ENCODE assay signal across 8 cellular contexts in genomic region chr13:98142427-98143156, GRCh38. TPM values are rescaled to one million over a fixed set of nuclear protein-coding genes. Genes with fewer than 3 reads are reported as not detected.
DNase-seq lines count a peak whose midpoint lies in the region; ATAC-seq, FAIRE-seq and TF ChIP-seq lines count a peak whose summit lies in the region.

A gene with protein sequence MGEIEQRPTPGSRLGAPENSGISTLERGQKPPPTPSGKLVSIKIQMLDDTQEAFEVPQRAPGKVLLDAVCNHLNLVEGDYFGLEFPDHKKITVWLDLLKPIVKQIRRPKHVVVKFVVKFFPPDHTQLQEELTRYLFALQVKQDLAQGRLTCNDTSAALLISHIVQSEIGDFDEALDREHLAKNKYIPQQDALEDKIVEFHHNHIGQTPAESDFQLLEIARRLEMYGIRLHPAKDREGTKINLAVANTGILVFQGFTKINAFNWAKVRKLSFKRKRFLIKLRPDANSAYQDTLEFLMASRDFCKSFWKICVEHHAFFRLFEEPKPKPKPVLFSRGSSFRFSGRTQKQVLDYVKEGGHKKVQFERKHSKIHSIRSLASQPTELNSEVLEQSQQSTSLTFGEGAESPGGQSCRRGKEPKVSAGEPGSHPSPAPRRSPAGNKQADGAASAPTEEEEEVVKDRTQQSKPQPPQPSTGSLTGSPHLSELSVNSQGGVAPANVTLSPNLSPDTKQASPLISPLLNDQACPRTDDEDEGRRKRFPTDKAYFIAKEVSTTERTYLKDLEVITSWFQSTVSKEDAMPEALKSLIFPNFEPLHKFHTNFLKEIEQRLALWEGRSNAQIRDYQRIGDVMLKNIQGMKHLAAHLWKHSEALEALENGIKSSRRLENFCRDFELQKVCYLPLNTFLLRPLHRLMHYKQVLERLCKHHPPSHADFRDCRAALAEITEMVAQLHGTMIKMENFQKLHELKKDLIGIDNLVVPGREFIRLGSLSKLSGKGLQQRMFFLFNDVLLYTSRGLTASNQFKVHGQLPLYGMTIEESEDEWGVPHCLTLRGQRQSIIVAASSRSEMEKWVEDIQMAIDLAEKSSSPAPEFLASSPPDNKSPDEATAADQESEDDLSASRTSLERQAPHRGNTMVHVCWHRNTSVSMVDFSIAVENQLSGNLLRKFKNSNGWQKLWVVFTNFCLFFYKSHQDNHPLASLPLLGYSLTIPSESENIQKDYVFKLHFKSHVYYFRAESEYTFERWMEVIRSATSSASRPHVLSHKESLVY (plus strand): TSS chr13:98143094. CDS start chr13:98213243, 70,149 bp downstream.

- H3K27me3 ChIP-seq in endothelial cell of umbilical vein (ENCODE audit: control insufficient read depth in 2 of 2, insufficient read depth in 2 of 2, low read length in 2 of 2) (peaks cover 7 to 9% of the 10 kb centered on the region in 2 experiments), mesenchymal stem cell (ENCODE audit: control insufficient read depth in 1 of 2, insufficient read depth in 1 of 2, low read length in 2 of 2) (no peaks in the 10 kb centered on the region)

- peak within 1 kb of the TSS in 1 of 2 experiments; percentile 97 for H3K23ac ChIP-seq in mesenchymal stem cell (ENCODE audit: low read length in 2 of 2)

- POLR2A ChIA-PET in activated CD4-positive, alpha-beta T cell treated with anti-CD3 and anti-CD28 coated beads, Interleukin-2, amount 10 ng/mL, durations not matched to agents 7 days and 5 days (lab: Charles Lee), result no interaction called here
- POLR2A ChIA-PET in WTC11 (lab: Charles Lee), result no interaction called here
- POLR2A ChIA-PET in endothelial cell of umbilical vein (lab: Charles Lee), result no interaction called here

- H3K79me1 ChIP-seq in mesenchymal stem cell (replicated peaks; ENCODE audit: low read length, poor library complexity, severe bottlenecking), result peaks cover 2% of the 10 kb centered on the region

- peaks cover 8% of the 10 kb centered on the region for H3K4me1 Mint-ChIP-seq in activated CD4-positive, alpha-beta T cell treated with anti-CD3 and anti-CD28 coated beads, Interleukin-2, amount 10 ng/mL, durations not matched to agents 7 days and 5 days
- H3K4me1 Mint-ChIP-seq in WTC11, result peaks cover 45% of the 10 kb centered on the region

- H3K27ac Mint-ChIP-seq in activated CD4-positive, alpha-beta T cell treated with anti-CD3 and anti-CD28 coated beads, Interleukin-2, amount 10 ng/mL, durations not matched to agents 7 days and 5 days, result peak within 1 kb of the TSS; percentile 13
- H3K27ac Mint-ChIP-seq in WTC11, result no peak within 1 kb of the TSS

- H2AFZ ChIP-seq in endothelial cell of umbilical vein (ENCODE audit: low read depth, low read length) (peak within 1 kb of the TSS; percentile 84), mesenchymal stem cell (ENCODE audit: low read depth, low read length) (peak within 1 kb of the TSS; percentile 57)

- H3K27ac ChIP-seq in endothelial cell of umbilical vein (ENCODE audit: insufficient read depth, low read depth, low read length) (peak within 1 kb of the TSS; percentile 30), mesenchymal stem cell (ENCODE audit: low read length, poor library complexity, severe bottlenecking) (no peak within 1 kb of the TSS)

- H3K14ac ChIP-seq in mesenchymal stem cell (ENCODE audit: low read length in 2 of 2), result peak within 1 kb of the TSS in 1 of 2 experiments; percentile 84

- WGBS in mesenchymal stem cell, result 0% methylated on average over 32 of the region's 95 CpGs

- no peaks in the 10 kb centered on the region for H3K9me3 Mint-ChIP-seq in activated CD4-positive, alpha-beta T cell treated with anti-CD3 and anti-CD28 coated beads, Interleukin-2, amount 10 ng/mL, durations not matched to agents 7 days and 5 days
- no peaks in the 10 kb centered on the region for H3K9me3 Mint-ChIP-seq in WTC11

- peak within 1 kb of the TSS; percentile 90 for H4K91ac ChIP-seq in mesenchymal stem cell (ENCODE audit: low read length)

- H3K4me1 ChIP-seq in endothelial cell of umbilical vein (ENCODE audit: control insufficient read depth, extremely low read depth, insufficient read depth, low read length), result peaks cover 12% of the 10 kb centered on the region
- H3K4me1 ChIP-seq in mesenchymal stem cell (ENCODE audit: control insufficient read depth, insufficient read depth, low read depth, low read length), result peaks cover 16% of the 10 kb centered on the region

- peak within 1 kb of the TSS; percentile 78 for H2BK5ac ChIP-seq in mesenchymal stem cell (ENCODE audit: low read depth, low read length, poor library complexity, severe bottlenecking)

- intact Hi-C loops in endothelial cell of umbilical vein (cut with micrococcal nuclease), result loop anchor here (1.0 to 5.0 kb wide), 7 partner anchors 105 to 530 kb away; no protein-coding TSS in a partner anchor

- peak within 1 kb of the TSS; percentile 75 for H3K4me2 ChIP-seq in endothelial cell of umbilical vein (ENCODE audit: insufficient read depth, low read length)
- H3K4me2 ChIP-seq in mesenchymal stem cell (ENCODE audit: low read length, poor library complexity, severe bottlenecking), result peak within 1 kb of the TSS; percentile 98

- H3K36me3 ChIP-seq in endothelial cell of umbilical vein (ENCODE audit: control insufficient read depth in 2 of 2, extremely low read depth in 1 of 2, insufficient read depth in 2 of 2, low read length in 2 of 2), result no peaks in the 10 kb centered on the region
- no peaks in the 10 kb centered on the region for H3K36me3 ChIP-seq in mesenchymal stem cell (ENCODE audit: control insufficient read depth in 1 of 2, insufficient read depth in 2 of 2, low read depth in 1 of 2, low read length in 2 of 2)

- no peaks in the 10 kb centered on the region for H4K20me1 ChIP-seq in endothelial cell of umbilical vein (replicated peaks; ENCODE audit: control insufficient read depth, extremely low read depth, insufficient read depth, low read length)

- dilution Hi-C loops in endothelial cell of umbilical vein (cut with MboI; ENCODE audit: extremely low pct_ligation_motif_present, low sequenced_read_pairs), result no loop called here

- H3K18ac ChIP-seq in mesenchymal stem cell (ENCODE audit: low read depth in 1 of 2, low read length in 2 of 2), result peak within 1 kb of the TSS; percentile 93 to 98

- H4K8ac ChIP-seq in mesenchymal stem cell (ENCODE audit: low read length), result peak within 1 kb of the TSS; percentile 78

- peaks cover 29% of the 10 kb centered on the region for H3K79me2 ChIP-seq in endothelial cell of umbilical vein (ENCODE audit: control insufficient read depth, insufficient read depth, low read length)

- H3K36me3 Mint-ChIP-seq in activated CD4-positive, alpha-beta T cell treated with anti-CD3 and anti-CD28 coated beads, Interleukin-2, amount 10 ng/mL, durations not matched to agents 7 days and 5 days (ENCODE audit: low read depth), result no peaks in the 10 kb centered on the region
- H3K36me3 Mint-ChIP-seq in WTC11, result no peaks in the 10 kb centered on the region

- peak within 1 kb of the TSS; percentile 57 to 70 for H2BK12ac ChIP-seq in mesenchymal stem cell (ENCODE audit: low read length in 2 of 2)

- H3K4me3 ChIP-seq in endothelial cell of umbilical vein (replicated peaks in 1 of 3; ENCODE audit: insufficient read depth in 1 of 3, low read depth in 1 of 3, low read length in 3 of 3) (peak within 1 kb of the TSS; percentile 76 to 88 (median 81)), mesenchymal stem cell (ENCODE audit: insufficient read depth in 1 of 2, low read depth in 1 of 2, low read length in 2 of 2) (peak within 1 kb of the TSS; percentile 91 to 93)

- H3K4me3 Mint-ChIP-seq in activated CD4-positive, alpha-beta T cell treated with anti-CD3 and anti-CD28 coated beads, Interleukin-2, amount 10 ng/mL, durations not matched to agents 7 days and 5 days, result peak within 1 kb of the TSS; percentile 71
- peak within 1 kb of the TSS; percentile 88 for H3K4me3 Mint-ChIP-seq in WTC11

- peak within 1 kb of the TSS; percentile 96 for H3K4ac ChIP-seq in mesenchymal stem cell (ENCODE audit: low read depth in 1 of 2, low read length in 2 of 2)

- H3K9ac ChIP-seq in endothelial cell of umbilical vein (replicated peaks; ENCODE audit: extremely low read depth, insufficient read depth, low read length) (peak within 1 kb of the TSS; percentile 62), mesenchymal stem cell (ENCODE audit: low read length) (peak within 1 kb of the TSS; percentile 91)

- peak within 1 kb of the TSS; percentile 98 for H2BK120ac ChIP-seq in mesenchymal stem cell (ENCODE audit: low read depth, low read length)

- H3K9me1 ChIP-seq in endothelial cell of umbilical vein (replicated peaks; ENCODE audit: control insufficient read depth, extremely low read depth, insufficient read depth, low read length), result no peaks in the 10 kb centered on the region

- H2AK5ac ChIP-seq in mesenchymal stem cell (ENCODE audit: low read length, severe bottlenecking), result peak within 1 kb of the TSS; percentile 45

- BruUV-seq in endothelial cell of umbilical vein (replicated peaks; lab: Mats Ljungman, UMichigan), result no TSS peak

- CTCF ChIA-PET in activated CD4-positive, alpha-beta T cell treated with anti-CD3 and anti-CD28 coated beads, Interleukin-2, amount 10 ng/mL, durations not matched to agents 7 days and 5 days (lab: Charles Lee), result no interaction called here
- CTCF ChIA-PET in WTC11 (lab: Charles Lee) (interaction anchor here (1.5 to 1.7 kb wide), 2 partner anchors 208 to 262 kb away, joined by 3 to 5 read pairs; no protein-coding TSS in a partner anchor), endothelial cell of umbilical vein (lab: Charles Lee) (interaction anchor here (1.5 to 2.2 kb wide), 2 partner anchors 207 to 531 kb away, joined by 3 to 9 read pairs; no protein-coding TSS in a partner anchor)

- peak within 1 kb of the TSS; percentile 87 for H2BK15ac ChIP-seq in mesenchymal stem cell (ENCODE audit: low read depth, poor library complexity, severe bottlenecking)

- no peak for TF ChIP-seq POLR2A in endothelial cell of umbilical vein (IDR thresholded peaks at IDR 0.05; ENCODE audit: low read depth, low read length)

- FAIRE-seq in endothelial cell of umbilical vein (lab: Jason Lieb, UNC), result no peak

- ATAC-seq in HG02571 (IDR thresholded peaks at IDR 0.05; ENCODE audit: unreplicated experiment), result peak; percentile 75
- ATAC-seq in WTC11, result peak; percentile 80

- peaks cover 64% of the 10 kb centered on the region for H3K27me3 Mint-ChIP-seq in activated CD4-positive, alpha-beta T cell treated with anti-CD3 and anti-CD28 coated beads, Interleukin-2, amount 10 ng/mL, durations not matched to agents 7 days and 5 days
- H3K27me3 Mint-ChIP-seq in WTC11 (ENCODE audit: low read depth), result peaks cover 30% of the 10 kb centered on the region

- DNase-seq in activated CD4-positive, alpha-beta T cell treated with anti-CD3 and anti-CD28 coated beads, Interleukin-2, amount 10 ng/mL, durations not matched to agents 7 days and 5 days, result peak; percentile 42
- DNase-seq in activated CD4-positive, alpha-beta T cell treated with anti-CD3 and anti-CD28 coated beads for 4 hours, result no peak
- DNase-seq in NCI-H1417 (lab: John Stamatoyannopoulos, UW), result peak; percentile 94 to 98 (median 96)
- peak; percentile 79 for DNase-seq in WTC11 (ENCODE audit: low spot score)
- DNase-seq in endothelial cell of umbilical vein (ENCODE audit: low read depth, low spot score), result peak; percentile 55
- peak; percentile 76 for DNase-seq in mesenchymal stem cell
- DNase-seq in stromal cell of bone marrow (ENCODE audit: low read depth), result peak; percentile 45

- H3K9me3 ChIP-seq in endothelial cell of umbilical vein (replicated peaks; ENCODE audit: control insufficient read depth, insufficient read depth, low read length) (no peaks in the 10 kb centered on the region), mesenchymal stem cell (ENCODE audit: control insufficient read depth, low read length) (no peaks in the 10 kb centered on the region)

- no peak for TF ChIP-seq CTCF in WTC11 (IDR thresholded peaks at IDR 0.05)
- peak; percentile 19 to 32 for TF ChIP-seq CTCF in endothelial cell of umbilical vein (IDR thresholded peaks at IDR 0.05; ENCODE audit: extremely low read depth in 1 of 2, insufficient read depth in 1 of 2, low read depth in 1 of 2, low read length in 2 of 2)

RNA-seq across cellular contexts. Expression of the gene that starts here (rescaled TPM):
- total RNA-seq in activated CD4-positive, alpha-beta T cell treated with anti-CD3 and anti-CD28 coated beads, Interleukin-2, amount 10 ng/mL, durations not matched to agents 7 days and 5 days, result 1 to 10 TPM in 1 of 2 experiments, under 1 TPM in 1; 0.67 to 1.0 TPM
- 80.8 to 96.6 TPM (median 91.1 TPM) in 3 replicates for total RNA-seq in WTC11 (2021)
- total RNA-seq in endothelial cell of umbilical vein, result 73.5 and 77.7 TPM in 2 replicates
- 15.2 and 19.0 TPM in 2 replicates for polyA plus RNA-seq in endothelial cell of umbilical vein
- polyA plus RNA-seq in endothelial cell of umbilical vein (2011; cell fraction: cytosol; rRNA removed), result 23.4 and 24.3 TPM in 2 replicates
- 70.9 and 74.8 TPM in 2 replicates for polyA plus RNA-seq in endothelial cell of umbilical vein (2011; cell fraction: nucleus; rRNA removed)
- 49.7 and 52.9 TPM in 2 replicates for polyA plus RNA-seq in endothelial cell of umbilical vein (2012)
- polyA minus RNA-seq in endothelial cell of umbilical vein, result 54.3 and 62.3 TPM in 2 replicates
- not detected for polyA minus RNA-seq in endothelial cell of umbilical vein (2011; cell fraction: cytosol; rRNA and poly(A)+ RNA removed)
- polyA minus RNA-seq in endothelial cell of umbilical vein (2011; cell fraction: nucleus; rRNA and poly(A)+ RNA removed), result 103 and 148 TPM in 2 replicates
- polyA plus RNA-seq in mesenchymal stem cell (2013, experiment 1 of 2), result 266 TPM
- polyA plus RNA-seq in mesenchymal stem cell (2013, experiment 2 of 2), result 270 TPM

Comparison
In these comparisons a context has a peak if more than half of its experiments do, and no peak if none do; other contexts are left out.
1. RNA of the gene that starts here (total RNA-seq): 80.8 to 96.6 TPM in WTC11 and 73.5 to 77.7 TPM in endothelial cell of umbilical vein; 0.67 to 1.0 TPM in activated CD4-positive, alpha-beta T cell treated with anti-CD3 and anti-CD28 coated beads, Interleukin-2, amount 10 ng/mL, durations not matched to agents 7 days and 5 days; every median in the first group is over 10 times any median in the second.
2. DNase-seq: peak in activated CD4-positive, alpha-beta T cell treated with anti-CD3 and anti-CD28 coated beads, Interleukin-2, amount 10 ng/mL, durations not matched to agents 7 days and 5 days (single experiment), NCI-H1417 (3 of 3), WTC11 (single experiment), endothelial cell of umbilical vein (single experiment), mesenchymal stem cell (single experiment) and stromal cell of bone marrow (single experiment); none in activated CD4-positive, alpha-beta T cell treated with anti-CD3 and anti-CD28 coated beads for 4 hours (0 of 2).